8 cellular contexts compared by ENCODE assay signal in the genomic region with DNA sequence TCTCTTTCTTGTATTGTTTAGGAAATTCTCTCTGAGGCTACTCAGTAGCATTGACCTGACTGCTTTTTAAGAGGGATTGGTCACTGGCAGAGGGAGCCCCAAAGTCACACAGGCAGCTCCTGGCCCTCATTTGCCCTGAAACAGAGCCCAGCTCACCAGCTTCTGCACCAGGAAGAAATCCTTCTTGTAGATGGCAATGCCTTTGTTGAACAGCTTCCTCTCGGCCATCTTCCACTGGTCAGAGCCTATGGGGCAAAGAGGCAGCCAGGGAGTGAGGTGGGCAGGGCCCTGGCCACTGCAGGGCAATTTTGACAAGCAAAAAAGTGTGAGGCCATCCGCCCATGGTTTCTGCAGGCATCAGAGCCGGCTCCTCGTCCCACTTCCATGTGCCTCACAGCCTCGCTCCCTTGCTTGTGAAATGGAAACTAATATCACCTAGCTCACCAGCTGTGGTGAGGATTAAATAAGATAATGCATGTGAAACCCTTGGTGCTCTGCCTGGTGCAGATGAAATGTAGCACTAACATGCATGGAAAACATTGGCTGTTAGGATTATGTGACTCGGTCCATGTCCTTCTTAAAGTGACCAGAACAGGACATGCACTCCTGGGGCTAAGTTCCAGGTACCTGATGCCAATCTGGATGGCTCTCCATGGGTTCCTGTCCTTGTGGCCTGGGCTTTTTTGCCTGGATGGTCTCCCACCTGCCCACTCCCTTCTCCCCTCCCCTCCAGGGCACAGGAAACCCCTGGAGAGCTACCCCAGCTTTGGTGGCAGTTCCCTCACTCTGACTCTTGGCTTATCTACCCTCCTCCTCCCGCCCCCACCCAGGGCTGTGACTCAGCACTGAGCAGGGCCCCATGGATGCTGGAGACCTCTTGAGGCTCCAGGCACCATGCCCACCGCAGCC. TPM values are rescaled to one million over a fixed set of nuclear protein-coding genes. Genes with fewer than 3 reads are reported as not detected.
DNase-seq lines count a peak whose midpoint lies in the region; ATAC-seq, FAIRE-seq and TF ChIP-seq lines count a peak whose summit lies in the region.

No MANE protein-coding gene starts in this region.

- no peak for DNase-seq in CD4-positive, alpha-beta memory T cell
- DNase-seq in PC-9 (peak in 1 of 2 experiments; percentile 33), endothelial cell of umbilical vein (ENCODE audit: low read depth, low spot score) (no peak), sigmoid colon (peak; percentile 71), NCI-H446 treated with DMSO at 0.1 percent for 48 hours (lab: John Stamatoyannopoulos, UW) (no peak), GM13977 (ENCODE audit: low spot score) (no peak), left lobe of liver (ENCODE audit: low spot score) (no peak), progenitor cell of endocrine pancreas (ENCODE audit: low spot score, unreplicated experiment) (no peak)

- intact Hi-C loops in CD4-positive, alpha-beta memory T cell (cut with micrococcal nuclease) = no loop called here
- intact Hi-C loops in PC-9 (cut with micrococcal nuclease; ENCODE audit: unreplicated experiment) (loop anchor here (2.0 to 10.0 kb wide), 4 partner anchors 59 to 309 kb away; a partner anchor contains a TSS), endothelial cell of umbilical vein (cut with micrococcal nuclease) (loop anchor here (5.0 kb wide), 1 partner anchor 142 kb away; no protein-coding TSS in a partner anchor), sigmoid colon (cut with DNase I) (loop anchor here (2.0 kb wide), 1 partner anchor 69 kb away; no protein-coding TSS in a partner anchor)

- peak overlapping the region; percentile 37 to 88 (median 59) for H3K27ac Mint-ChIP-seq in CD4-positive, alpha-beta memory T cell
- no peak overlapping the region for H3K27ac Mint-ChIP-seq in progenitor cell of endocrine pancreas

- H3K4me1 ChIP-seq in CD4-positive, alpha-beta memory T cell (ENCODE audit: insufficient read depth, low read length) = peaks cover 52% of the 10 kb centered on the region
- H3K4me1 ChIP-seq in PC-9 (replicated peaks; ENCODE audit: insufficient read depth) (peaks cover 68% of the 10 kb centered on the region), endothelial cell of umbilical vein (ENCODE audit: control insufficient read depth, extremely low read depth, insufficient read depth, low read length) (peaks cover 57% of the 10 kb centered on the region), sigmoid colon (peaks cover 0 to 72% (median 60%) of the 10 kb centered on the region in 4 donors)

- peaks cover 69% of the 10 kb centered on the region for H3F3A ChIP-seq in PC-9 (ENCODE audit: insufficient read depth, low read depth)

- WGBS in sigmoid colon, 2 donors = 86 to 91% methylated on average over 8 of the region's 8 CpGs

- H3K27me3 Mint-ChIP-seq in CD4-positive, alpha-beta memory T cell = no peaks in the 10 kb centered on the region
- H3K27me3 Mint-ChIP-seq in progenitor cell of endocrine pancreas = no peaks in the 10 kb centered on the region

- H3K79me2 ChIP-seq in PC-9 (ENCODE audit: low read depth) (peaks cover 33% of the 10 kb centered on the region), endothelial cell of umbilical vein (ENCODE audit: control insufficient read depth, insufficient read depth, low read length) (peaks cover 18% of the 10 kb centered on the region)

- in situ Hi-C loops in GM13977 (cut with MboI; ENCODE audit: low pct_unique_long_range_greater_than_20kb, low sequenced_read_pairs, unreplicated experiment) = loop anchor here (5.0 kb wide), 1 partner anchor 102 kb away; no protein-coding TSS in a partner anchor

- peak overlapping the region; percentile 81 for H3K9ac ChIP-seq in endothelial cell of umbilical vein (replicated peaks; ENCODE audit: extremely low read depth, insufficient read depth, low read length)

- H3K36me3 Mint-ChIP-seq in CD4-positive, alpha-beta memory T cell = peaks cover 42 to 79% of the 10 kb centered on the region in 2 donors
- peaks cover 28% of the 10 kb centered on the region for H3K36me3 Mint-ChIP-seq in progenitor cell of endocrine pancreas (ENCODE audit: insufficient read depth)

- ATAC-seq in left lobe of liver = no peak

- H3K4me3 ChIP-seq in CD4-positive, alpha-beta memory T cell (ENCODE audit: low read length in 2 of 2) = no peak overlapping the region
- H3K4me3 ChIP-seq in PC-9 (no peak overlapping the region), endothelial cell of umbilical vein (replicated peaks in 1 of 3; ENCODE audit: insufficient read depth in 1 of 3, low read depth in 1 of 3, low read length in 3 of 3) (no peak overlapping the region), sigmoid colon (no peak overlapping the region)

- no peaks in the 10 kb centered on the region for H3K9me3 Mint-ChIP-seq in CD4-positive, alpha-beta memory T cell
- no peaks in the 10 kb centered on the region for H3K9me3 Mint-ChIP-seq in progenitor cell of endocrine pancreas (ENCODE audit: low read depth)

- no peaks in the 10 kb centered on the region for H3K9me3 ChIP-seq in CD4-positive, alpha-beta memory T cell (ENCODE audit: control insufficient read depth in 1 of 2, low read length in 2 of 2)
- H3K9me3 ChIP-seq in PC-9 (ENCODE audit: insufficient read depth, low read depth) = no peaks in the 10 kb centered on the region
- no peaks in the 10 kb centered on the region for H3K9me3 ChIP-seq in endothelial cell of umbilical vein (replicated peaks; ENCODE audit: control insufficient read depth, insufficient read depth, low read length)
- no peaks in the 10 kb centered on the region for H3K9me3 ChIP-seq in sigmoid colon

- no peaks in the 10 kb centered on the region for H3K9me2 ChIP-seq in PC-9 (ENCODE audit: insufficient read depth)

- H3K27me3 ChIP-seq in CD4-positive, alpha-beta memory T cell (ENCODE audit: insufficient read depth, low read length) = no peaks in the 10 kb centered on the region
- no peaks in the 10 kb centered on the region for H3K27me3 ChIP-seq in PC-9 (ENCODE audit: insufficient read depth, low read depth)
- H3K27me3 ChIP-seq in endothelial cell of umbilical vein (ENCODE audit: control insufficient read depth in 2 of 2, insufficient read depth in 2 of 2, low read length in 2 of 2) = no peaks in the 10 kb centered on the region
- no peaks in the 10 kb centered on the region for H3K27me3 ChIP-seq in sigmoid colon

- BruUV-seq in PC-9 (replicated peaks; lab: Mats Ljungman, UMichigan) (no TSS peak), endothelial cell of umbilical vein (replicated peaks; lab: Mats Ljungman, UMichigan) (no TSS peak)

- TF ChIP-seq EP300 in sigmoid colon (IDR thresholded peaks at IDR 0.05) = no peak

- peak; percentile 67 for FAIRE-seq in endothelial cell of umbilical vein (lab: Jason Lieb, UNC)

- CTCF ChIA-PET in CD4-positive, alpha-beta memory T cell (lab: Charles Lee; ENCODE audit: partially characterized antibody) = interaction anchor here (11.0 kb wide), 1 partner anchor 101 kb away, joined by 272 read pairs; no protein-coding TSS in a partner anchor
- CTCF ChIA-PET in PC-9 (lab: Charles Lee) = no interaction called here
- CTCF ChIA-PET in endothelial cell of umbilical vein (lab: Charles Lee) = interaction anchor here (1.4 to 12.5 kb wide), 3 partner anchors 32 to 143 kb away, joined by 5 to 245 read pairs (median 131); a partner anchor contains a TSS

- H3K4me2 ChIP-seq in PC-9 = peak overlapping the region; percentile 68
- H3K4me2 ChIP-seq in endothelial cell of umbilical vein (ENCODE audit: insufficient read depth, low read length) = no peak overlapping the region

- TF ChIP-seq POLR2A in endothelial cell of umbilical vein (IDR thresholded peaks at IDR 0.05; ENCODE audit: low read depth, low read length) (no peak), sigmoid colon (IDR thresholded peaks at IDR 0.05) (no peak)

- H3K36me3 ChIP-seq in CD4-positive, alpha-beta memory T cell (ENCODE audit: insufficient read depth, low read length) = peaks cover 86% of the 10 kb centered on the region
- H3K36me3 ChIP-seq in PC-9 (ENCODE audit: low read depth) = peaks cover 30% of the 10 kb centered on the region
- H3K36me3 ChIP-seq in endothelial cell of umbilical vein (ENCODE audit: control insufficient read depth in 2 of 2, extremely low read depth in 1 of 2, insufficient read depth in 2 of 2, low read length in 2 of 2) = peaks cover 44 to 48% of the 10 kb centered on the region in 2 experiments
- peaks cover 32 to 93% (median 68%) of the 10 kb centered on the region in 4 donors for H3K36me3 ChIP-seq in sigmoid colon

- no peaks in the 10 kb centered on the region; the same call in 1 of the 2 replicates for H4K20me1 ChIP-seq in PC-9 (ENCODE audit: insufficient read depth)
- H4K20me1 ChIP-seq in endothelial cell of umbilical vein (replicated peaks; ENCODE audit: control insufficient read depth, extremely low read depth, insufficient read depth, low read length) = no peaks in the 10 kb centered on the region

- H3K4me3 Mint-ChIP-seq in CD4-positive, alpha-beta memory T cell = peak overlapping the region in 1 of 8 donors; percentile 20
- H3K4me3 Mint-ChIP-seq in progenitor cell of endocrine pancreas (ENCODE audit: low read depth) = no peak overlapping the region

- TF ChIP-seq CTCF in PC-9 (conservative IDR thresholded peaks at IDR 0.05) (no peak), endothelial cell of umbilical vein (IDR thresholded peaks at IDR 0.05; ENCODE audit: extremely low read depth in 1 of 2, insufficient read depth in 1 of 2, low read depth in 1 of 2, low read length in 2 of 2) (no peak), sigmoid colon (IDR thresholded peaks at IDR 0.05) (no peak), GM13977 (IDR thresholded peaks at IDR 0.05; ENCODE audit: extremely low read depth, insufficient read depth, missing control alignments) (no peak), progenitor cell of endocrine pancreas (IDR thresholded peaks at IDR 0.05; ENCODE audit: unreplicated experiment) (no peak)

- no peaks in the 10 kb centered on the region for H3K9me1 ChIP-seq in endothelial cell of umbilical vein (replicated peaks; ENCODE audit: control insufficient read depth, extremely low read depth, insufficient read depth, low read length)

- peaks cover 14 to 41% (median 26%) of the 10 kb centered on the region in 4 donors for H3K4me1 Mint-ChIP-seq in CD4-positive, alpha-beta memory T cell
- no peaks in the 10 kb centered on the region for H3K4me1 Mint-ChIP-seq in progenitor cell of endocrine pancreas (ENCODE audit: low read depth)

- dilution Hi-C loops in endothelial cell of umbilical vein (cut with MboI; ENCODE audit: extremely low pct_ligation_motif_present, low sequenced_read_pairs) = no loop called here

- peak overlapping the region; percentile 17 for H3K27ac ChIP-seq in CD4-positive, alpha-beta memory T cell (ENCODE audit: low read depth, low read length)
- H3K27ac ChIP-seq in PC-9 (peak overlapping the region; percentile 88), endothelial cell of umbilical vein (ENCODE audit: insufficient read depth, low read depth, low read length) (peak overlapping the region; percentile 98), sigmoid colon (peak overlapping the region; percentile 79 to 99 (median 88))

- POLR2A ChIA-PET in CD4-positive, alpha-beta memory T cell (lab: Charles Lee; ENCODE audit: partially characterized antibody) = interaction anchor here (1.0 to 7.8 kb wide), 6 partner anchors 12 to 101 kb away, joined by 3 to 62 read pairs (median 4); a partner anchor contains a TSS
- POLR2A ChIA-PET in PC-9 (lab: Charles Lee; ENCODE audit: unreplicated experiment) = no interaction called here
- POLR2A ChIA-PET in endothelial cell of umbilical vein (lab: Charles Lee) = interaction anchor here (1.2 kb wide), 1 partner anchor 11 kb away, joined by 4 read pairs; a partner anchor contains a TSS

- no peak overlapping the region for H2AFZ ChIP-seq in PC-9
- H2AFZ ChIP-seq in endothelial cell of umbilical vein (ENCODE audit: low read depth, low read length) = no peak overlapping the region

RNA-seq across cellular contexts. Expression of a gene that starts 11.2 kb away (rescaled TPM):
- 10 to 100 TPM; 53.3 to 59.3 TPM for total RNA-seq in CD4-positive, alpha-beta memory T cell
- polyA plus RNA-seq in CD4-positive, alpha-beta memory T cell = 10 to 100 TPM; 47.8 to 56.3 TPM
- total RNA-seq in PC-9 (2021) (13.6 and 16.8 TPM in 2 replicates), endothelial cell of umbilical vein (82.4 and 82.6 TPM in 2 replicates), sigmoid colon (10 to 100 TPM; 33.5 to 63.1 (median 37.3) TPM), left lobe of liver (2.3 TPM), progenitor cell of endocrine pancreas (52.7 and 59.0 TPM in 2 replicates)
- polyA plus RNA-seq in endothelial cell of umbilical vein (25.8 and 29.8 TPM in 2 replicates), sigmoid colon (10 to 100 TPM; 11.4 to 20.4 (median 16.9) TPM)
- polyA plus RNA-seq in endothelial cell of umbilical vein (2011; cell fraction: cytosol; rRNA removed) = 33.5 and 34.9 TPM in 2 replicates
- 21.7 and 25.2 TPM in 2 replicates for polyA plus RNA-seq in endothelial cell of umbilical vein (2011; cell fraction: nucleus; rRNA removed)
- 48.9 and 63.0 TPM in 2 replicates for polyA plus RNA-seq in endothelial cell of umbilical vein (2012)
- polyA minus RNA-seq in endothelial cell of umbilical vein = 27.9 and 28.4 TPM in 2 replicates
- 12.2 TPM for polyA minus RNA-seq in endothelial cell of umbilical vein (2011; cell fraction: cytosol; rRNA and poly(A)+ RNA removed)
- 9.1 and 12.8 TPM in 2 replicates for polyA minus RNA-seq in endothelial cell of umbilical vein (2011; cell fraction: nucleus; rRNA and poly(A)+ RNA removed)

Comparison
In these comparisons a context has a peak if more than half of its experiments do, and no peak if none do; other contexts are left out.
1. H3K27ac ChIP-seq: peak in every context shown above with its lines; median percentile 98 in endothelial cell of umbilical vein; 88 in sigmoid colon; 88 in PC-9; 17 in CD4-positive, alpha-beta memory T cell.